In genomic region chr19:12924621-12925310, GRCh38 we compare ENCODE assay signal across 18 cellular contexts. TPM values are rescaled to one million over a fixed set of nuclear protein-coding genes. Genes with fewer than 3 reads are reported as not detected.
DNase-seq lines count a peak whose midpoint lies in the region; ATAC-seq and TF ChIP-seq lines count a peak whose summit lies in the region.
"Had no signal": no experiment of that assay in that cellular context is flagged by ENCODE, and none has a peak within 500 bp of the region (broad histone marks: within the 10 kb centered on the region; RNA-seq: fewer than 3 reads in every experiment).

No MANE protein-coding gene starts in this region.

- no peaks in the 10 kb centered on the region for H3K9me3 ChIP-seq in neuronal stem cell (replicated peaks in 1 of 2; ENCODE audit: control insufficient read depth in 2 of 2, insufficient read depth in 1 of 2, low read depth in 1 of 2, low read length in 2 of 2)
- H3K9me3 ChIP-seq: A549, Caco-2, HAP-1 had no signal

- H2BK5ac ChIP-seq in neuronal stem cell (ENCODE audit: low read length): peak overlapping the region; percentile 24

- no peak overlapping the region for H2BK15ac ChIP-seq in neuronal stem cell (ENCODE audit: low read length)

- H3K9ac ChIP-seq in neuronal stem cell (ENCODE audit: low read depth, low read length, poor library complexity): no peak overlapping the region

- CTCF ChIA-PET in activated CD4-positive, alpha-beta T cell treated with anti-CD3 and anti-CD28 coated beads, Interleukin-2, amount 10 ng/mL, durations not matched to agents 7 days and 5 days (lab: Charles Lee): interaction anchor here (0.7 to 1.9 kb wide), 2 partner anchors 8 to 9 kb away, joined by 3 to 7 read pairs; partner anchors contain the start of gene FARSA
- CTCF ChIA-PET in T-cell (lab: Charles Lee): no interaction called here

- no peaks in the 10 kb centered on the region for H3K9me3 Mint-ChIP-seq in activated CD4-positive, alpha-beta T cell treated with anti-CD3 and anti-CD28 coated beads, Interleukin-2, amount 10 ng/mL, durations not matched to agents 24 days and 14 days
- H3K9me3 Mint-ChIP-seq in activated CD4-positive, alpha-beta T cell treated with anti-CD3 and anti-CD28 coated beads, Interleukin-2, amount 10 ng/mL, durations not matched to agents 7 days and 5 days: no peaks in the 10 kb centered on the region
- H3K9me3 Mint-ChIP-seq in glutamatergic neuron (ENCODE audit: unreplicated experiment) (peaks cover 7% of the 10 kb centered on the region), mesothelial cell of epicardium (no peaks in the 10 kb centered on the region), T-cell (no peaks in the 10 kb centered on the region)
- H3K9me3 Mint-ChIP-seq: CD4-positive, alpha-beta T cell; IgD-negative memory B cell had no signal

- H3K27me3 ChIP-seq in neuronal stem cell (ENCODE audit: control insufficient read depth in 3 of 3, insufficient read depth in 3 of 3, low read depth in 1 of 3, low read length in 3 of 3): no peaks in the 10 kb centered on the region

- H3K4me3 Mint-ChIP-seq in activated CD4-positive, alpha-beta T cell treated with anti-CD3 and anti-CD28 coated beads, Interleukin-2, amount 10 ng/mL, durations not matched to agents 24 days and 14 days: no peak overlapping the region
- H3K4me3 Mint-ChIP-seq in activated CD4-positive, alpha-beta T cell treated with anti-CD3 and anti-CD28 coated beads, Interleukin-2, amount 10 ng/mL, durations not matched to agents 7 days and 5 days: no peak overlapping the region
- H3K4me3 Mint-ChIP-seq in glutamatergic neuron (ENCODE audit: unreplicated experiment): no peak overlapping the region
- H3K4me3 Mint-ChIP-seq in mesothelial cell of epicardium: no peak overlapping the region
- no peak overlapping the region for H3K4me3 Mint-ChIP-seq in T-cell
- H3K4me3 Mint-ChIP-seq: CD4-positive, alpha-beta T cell; IgD-negative memory B cell had no signal

- no peak overlapping the region for H3K23ac ChIP-seq in neuronal stem cell (ENCODE audit: low read depth, low read length, poor library complexity)

- no peak overlapping the region for H3K4ac ChIP-seq in neuronal stem cell (ENCODE audit: low read length)

- H3K27ac ChIP-seq in neuronal stem cell (replicated peaks; ENCODE audit: low read length): no peak overlapping the region
- H3K27ac ChIP-seq: 22Rv1, A549, C4-2B, HL-60 had no signal

- no peak overlapping the region for H3K4me2 ChIP-seq in neuronal stem cell (ENCODE audit: insufficient read depth, low read length, poor library complexity, severe bottlenecking)
- H3K4me2 ChIP-seq: A549 had no signal

- TF ChIP-seq CTCF in glutamatergic neuron (IDR thresholded peaks at IDR 0.05; ENCODE audit: partially characterized antibody, unreplicated experiment) (no peak), mesothelial cell of epicardium (IDR thresholded peaks at IDR 0.05; ENCODE audit: unreplicated experiment) (no peak)

- POLR2A ChIA-PET in activated CD4-positive, alpha-beta T cell treated with anti-CD3 and anti-CD28 coated beads, Interleukin-2, amount 10 ng/mL, durations not matched to agents 7 days and 5 days (lab: Charles Lee): no interaction called here
- POLR2A ChIA-PET in T-cell (lab: Charles Lee): no interaction called here

- H3K14ac ChIP-seq in neuronal stem cell (ENCODE audit: low read length): no peak overlapping the region

- no peak overlapping the region for H3K27ac Mint-ChIP-seq in activated CD4-positive, alpha-beta T cell treated with anti-CD3 and anti-CD28 coated beads, Interleukin-2, amount 10 ng/mL, durations not matched to agents 24 days and 14 days
- no peak overlapping the region for H3K27ac Mint-ChIP-seq in activated CD4-positive, alpha-beta T cell treated with anti-CD3 and anti-CD28 coated beads, Interleukin-2, amount 10 ng/mL, durations not matched to agents 7 days and 5 days
- H3K27ac Mint-ChIP-seq in glutamatergic neuron (ENCODE audit: unreplicated experiment) (peak overlapping the region; percentile 12), mesothelial cell of epicardium (no peak overlapping the region), T-cell (no peak overlapping the region)
- H3K27ac Mint-ChIP-seq: CD4-positive, alpha-beta T cell; IgD-negative memory B cell had no signal

- H3K4me1 Mint-ChIP-seq in activated CD4-positive, alpha-beta T cell treated with anti-CD3 and anti-CD28 coated beads, Interleukin-2, amount 10 ng/mL, durations not matched to agents 24 days and 14 days: peaks cover 4% of the 10 kb centered on the region
- H3K4me1 Mint-ChIP-seq in activated CD4-positive, alpha-beta T cell treated with anti-CD3 and anti-CD28 coated beads, Interleukin-2, amount 10 ng/mL, durations not matched to agents 7 days and 5 days: peaks cover 8% of the 10 kb centered on the region
- no peaks in the 10 kb centered on the region for H3K4me1 Mint-ChIP-seq in glutamatergic neuron (ENCODE audit: low read depth, unreplicated experiment)
- H3K4me1 Mint-ChIP-seq in mesothelial cell of epicardium: peaks cover 3% of the 10 kb centered on the region
- H3K4me1 Mint-ChIP-seq in T-cell: peaks cover 1 to 6% (median 6%) of the 10 kb centered on the region in 3 donors

- no peak overlapping the region for H4K8ac ChIP-seq in neuronal stem cell (ENCODE audit: low read depth, low read length)

- peaks cover 60% of the 10 kb centered on the region for H3K36me3 Mint-ChIP-seq in activated CD4-positive, alpha-beta T cell treated with anti-CD3 and anti-CD28 coated beads, Interleukin-2, amount 10 ng/mL, durations not matched to agents 24 days and 14 days (ENCODE audit: low read depth)
- H3K36me3 Mint-ChIP-seq in activated CD4-positive, alpha-beta T cell treated with anti-CD3 and anti-CD28 coated beads, Interleukin-2, amount 10 ng/mL, durations not matched to agents 7 days and 5 days (ENCODE audit: low read depth): peaks cover 54% of the 10 kb centered on the region
- H3K36me3 Mint-ChIP-seq in glutamatergic neuron (ENCODE audit: unreplicated experiment) (peaks cover 10% of the 10 kb centered on the region), mesothelial cell of epicardium (peaks cover 36% of the 10 kb centered on the region), T-cell (peaks cover 52% of the 10 kb centered on the region)

- DNase-seq in activated CD4-positive, alpha-beta T cell treated with anti-CD3 and anti-CD28 coated beads, Interleukin-2, amount 10 ng/mL, durations not matched to agents 24 days and 14 days: peak; percentile 52
- DNase-seq in activated CD4-positive, alpha-beta T cell treated with anti-CD3 and anti-CD28 coated beads, Interleukin-2, amount 10 ng/mL, durations not matched to agents 7 days and 5 days: no peak
- DNase-seq in glutamatergic neuron (no peak), neuronal stem cell (ENCODE audit: low spot score) (no peak), mesothelial cell of epicardium (ENCODE audit: low spot score in 2 of 2, unreplicated experiment in 2 of 2) (no peak), NCI-H146 treated with DMSO at 0.1 percent for 48 hours (lab: John Stamatoyannopoulos, UW; ENCODE audit: unreplicated experiment) (no peak), dedifferentiated amniotic fluid mesenchymal stem cell (ENCODE audit: extremely low spot score) (no peak), T-cell (no peak)
- DNase-seq: AML-193; Caco-2; CD4-positive, alpha-beta T cell; GDM1 had no signal

- no peak overlapping the region for H2BK120ac ChIP-seq in neuronal stem cell (ENCODE audit: low read depth, low read length)

- H3K18ac ChIP-seq in neuronal stem cell (ENCODE audit: low read length): no peak overlapping the region

- H2AFZ ChIP-seq in neuronal stem cell (ENCODE audit: low read length): no peak overlapping the region

- no peaks in the 10 kb centered on the region for H3K27me3 Mint-ChIP-seq in activated CD4-positive, alpha-beta T cell treated with anti-CD3 and anti-CD28 coated beads, Interleukin-2, amount 10 ng/mL, durations not matched to agents 24 days and 14 days
- no peaks in the 10 kb centered on the region for H3K27me3 Mint-ChIP-seq in activated CD4-positive, alpha-beta T cell treated with anti-CD3 and anti-CD28 coated beads, Interleukin-2, amount 10 ng/mL, durations not matched to agents 7 days and 5 days
- peaks cover 3% of the 10 kb centered on the region for H3K27me3 Mint-ChIP-seq in glutamatergic neuron (ENCODE audit: unreplicated experiment)
- no peaks in the 10 kb centered on the region for H3K27me3 Mint-ChIP-seq in mesothelial cell of epicardium (ENCODE audit: low read depth)
- no peaks in the 10 kb centered on the region for H3K27me3 Mint-ChIP-seq in T-cell
- H3K27me3 Mint-ChIP-seq: CD4-positive, alpha-beta T cell; IgD-negative memory B cell had no signal

- no peak overlapping the region for H3K4me3 ChIP-seq in neuronal stem cell (ENCODE audit: low read length in 2 of 2)
- H3K4me3 ChIP-seq: A549, HAP-1 had no signal

- H3K79me1 ChIP-seq in neuronal stem cell (ENCODE audit: low read depth, low read length): no peaks in the 10 kb centered on the region

- no peak overlapping the region for H2BK12ac ChIP-seq in neuronal stem cell (ENCODE audit: low read length)

- WGBS in neuronal stem cell (ENCODE audit: extremely low coverage in 2 of 2, insufficient read length in 2 of 2, insufficient replicate concordance in 1 of 2), 2 donors: no CpG with 5 or more reads among the region's 29 CpGs

- no peak overlapping the region for H4K91ac ChIP-seq in neuronal stem cell (ENCODE audit: low read depth, low read length, poor library complexity)

- no peaks in the 10 kb centered on the region for H3K4me1 ChIP-seq in neuronal stem cell (ENCODE audit: control insufficient read depth in 2 of 2, insufficient read depth in 1 of 2, low read depth in 1 of 2, low read length in 2 of 2)
- H3K4me1 ChIP-seq: A549, Caco-2, HAP-1 had no signal

- ATAC-seq in T-cell (replicated peaks in 1 of 4): no peak
- ATAC-seq: A549 had no signal

- H2AK5ac ChIP-seq in neuronal stem cell (ENCODE audit: low read depth, low read length): no peak overlapping the region

- peaks cover 49 to 75% of the 10 kb centered on the region in 2 donors for H3K36me3 ChIP-seq in neuronal stem cell (replicated peaks in 1 of 2; ENCODE audit: control insufficient read depth in 2 of 2, insufficient read depth in 2 of 2, low read length in 2 of 2)

- intact Hi-C loops in activated CD4-positive, alpha-beta T cell treated with anti-CD3 and anti-CD28 coated beads, Interleukin-2, amount 10 ng/mL, durations not matched to agents 24 days and 14 days (cut with micrococcal nuclease): no loop called here

RNA-seq across cellular contexts. Expression of gene SYCE2, which starts 5.7 kb away (rescaled TPM):
- 2.3 and 3.3 TPM in 2 replicates for total RNA-seq in activated CD4-positive, alpha-beta T cell treated with anti-CD3 and anti-CD28 coated beads, Interleukin-2, amount 10 ng/mL, durations not matched to agents 24 days and 14 days
- 1 to 10 TPM; 3.2 to 4.5 TPM for total RNA-seq in activated CD4-positive, alpha-beta T cell treated with anti-CD3 and anti-CD28 coated beads, Interleukin-2, amount 10 ng/mL, durations not matched to agents 7 days and 5 days
- total RNA-seq in glutamatergic neuron (ENCODE audit: unreplicated experiment) (0.59 TPM), mesothelial cell of epicardium (0.86 to 0.98 TPM (median 0.97 TPM) in 3 replicates), T-cell (1 to 10 TPM in 2 of 5 donors, not detected in 3; 2.5 to 2.8 TPM)
- 2.8 TPM for polyA plus RNA-seq in neuronal stem cell (2013, experiment 1 of 2)
- 3.0 TPM for polyA plus RNA-seq in neuronal stem cell (2013, experiment 2 of 2)
- polyA plus RNA-seq: IgD-negative memory B cell had no signal

RNA-seq across cellular contexts. Expression of gene FARSA, which starts 8.7 kb away (rescaled TPM):
- 202 and 208 TPM in 2 replicates for total RNA-seq in activated CD4-positive, alpha-beta T cell treated with anti-CD3 and anti-CD28 coated beads, Interleukin-2, amount 10 ng/mL, durations not matched to agents 24 days and 14 days
- total RNA-seq in activated CD4-positive, alpha-beta T cell treated with anti-CD3 and anti-CD28 coated beads, Interleukin-2, amount 10 ng/mL, durations not matched to agents 7 days and 5 days: 10 to 100 TPM; 85.7 to 90.6 TPM
- total RNA-seq in glutamatergic neuron (ENCODE audit: unreplicated experiment) (71.6 TPM), mesothelial cell of epicardium (54.5 to 58.4 TPM (median 58.3 TPM) in 3 replicates), T-cell (10 to 100 TPM; 28.3 to 86.2 (median 73.4) TPM)
- 35.0 TPM for polyA plus RNA-seq in neuronal stem cell (2013, experiment 1 of 2)
- polyA plus RNA-seq in neuronal stem cell (2013, experiment 2 of 2): 35.6 TPM

RNA-seq across cellular contexts. Expression of gene CALR, which starts 13.6 kb away (rescaled TPM):
- total RNA-seq in activated CD4-positive, alpha-beta T cell treated with anti-CD3 and anti-CD28 coated beads, Interleukin-2, amount 10 ng/mL, durations not matched to agents 24 days and 14 days: 987 and 994 TPM in 2 replicates
- 100 to 1,000 TPM; 726 to 779 TPM for total RNA-seq in activated CD4-positive, alpha-beta T cell treated with anti-CD3 and anti-CD28 coated beads, Interleukin-2, amount 10 ng/mL, durations not matched to agents 7 days and 5 days
- total RNA-seq in glutamatergic neuron (ENCODE audit: unreplicated experiment) (543 TPM), mesothelial cell of epicardium (863 to 886 TPM (median 869 TPM) in 3 replicates), T-cell (100 to 1,000 TPM; 429 to 530 (median 501) TPM)
- 336 TPM for polyA plus RNA-seq in neuronal stem cell (2013, experiment 1 of 2)
- polyA plus RNA-seq in neuronal stem cell (2013, experiment 2 of 2): 330 TPM

RNA-seq across cellular contexts. Expression of gene RAD23A, which starts 20.9 kb away (rescaled TPM):
- 208 and 212 TPM in 2 replicates for total RNA-seq in activated CD4-positive, alpha-beta T cell treated with anti-CD3 and anti-CD28 coated beads, Interleukin-2, amount 10 ng/mL, durations not matched to agents 24 days and 14 days
- total RNA-seq in activated CD4-positive, alpha-beta T cell treated with anti-CD3 and anti-CD28 coated beads, Interleukin-2, amount 10 ng/mL, durations not matched to agents 7 days and 5 days: 100 to 1,000 TPM; 120 to 131 TPM
- total RNA-seq in glutamatergic neuron (ENCODE audit: unreplicated experiment) (62.1 TPM), mesothelial cell of epicardium (78.6 to 87.4 TPM (median 80.7 TPM) in 3 replicates), T-cell (100 to 1,000 TPM in 3 of 5 donors, 10 to 100 TPM in 2; 82.0 to 116 (median 104) TPM)
- polyA plus RNA-seq in neuronal stem cell (2013, experiment 1 of 2): 115 TPM
- 115 TPM for polyA plus RNA-seq in neuronal stem cell (2013, experiment 2 of 2)

RNA-seq across cellular contexts. Expression of gene GADD45GIP1, which starts 32.3 kb away (rescaled TPM):
- 32.4 and 34.4 TPM in 2 replicates for total RNA-seq in activated CD4-positive, alpha-beta T cell treated with anti-CD3 and anti-CD28 coated beads, Interleukin-2, amount 10 ng/mL, durations not matched to agents 24 days and 14 days
- 10 to 100 TPM; 14.9 to 16.5 TPM for total RNA-seq in activated CD4-positive, alpha-beta T cell treated with anti-CD3 and anti-CD28 coated beads, Interleukin-2, amount 10 ng/mL, durations not matched to agents 7 days and 5 days
- total RNA-seq in glutamatergic neuron (ENCODE audit: unreplicated experiment): 28.8 TPM
- polyA plus RNA-seq in neuronal stem cell (2013, experiment 1 of 2): 34.0 TPM
- 31.8 TPM for polyA plus RNA-seq in neuronal stem cell (2013, experiment 2 of 2)
- 18.7 to 19.1 TPM (median 18.8 TPM) in 3 replicates for total RNA-seq in mesothelial cell of epicardium
- 10 to 100 TPM in 3 of 5 donors, 1 to 10 TPM in 2; 6.2 to 22.6 (median 20.1) TPM for total RNA-seq in T-cell
